Comparison of ENCODE assay signal across 24 cellular contexts in genomic region chr4:107589269-107589668, GRCh38.
"Had no signal": no experiment of that assay in that cellular context is flagged by ENCODE, and none has a peak within 500 bp of the region (broad histone marks: within the 10 kb centered on the region; RNA-seq: fewer than 3 reads in every experiment).

No MANE protein-coding gene starts in this region.

- DNase-seq: colonic mucosa; cortex of kidney; dermis blood vessel endothelial cell; dorsolateral prefrontal cortex; effector CD4-positive, alpha-beta T cell; effector CD8-positive, alpha-beta T cell; effector memory CD4-positive, alpha-beta T cell; effector memory CD8-positive, alpha-beta T cell; endodermal cell; erythroblast; esophagus squamous epithelium; foreskin fibroblast; foreskin keratinocyte; foreskin melanocyte; gastrocnemius medialis; glutamatergic neuron; head of caudate nucleus; heart left ventricle; heart right ventricle had no signal

- H3K27ac ChIP-seq: colonic mucosa, coronary artery, dorsolateral prefrontal cortex, epithelial cell of prostate, esophagus muscularis mucosa, esophagus squamous epithelium, foreskin keratinocyte, gastrocnemius medialis, gastroesophageal sphincter, heart left ventricle, heart right ventricle had no signal

- H3K4me3 ChIP-seq: colonic mucosa, coronary artery, dorsolateral prefrontal cortex, esophagus muscularis mucosa, esophagus squamous epithelium, gastrocnemius medialis, gastroesophageal sphincter, heart left ventricle, heart right ventricle had no signal

- H3K36me3 ChIP-seq: colonic mucosa, esophagus muscularis mucosa, esophagus squamous epithelium, gastrocnemius medialis, gastroesophageal sphincter, heart left ventricle, heart right ventricle had no signal

- ATAC-seq: effector memory CD8-positive, alpha-beta T cell; esophagus mucosa; foreskin keratinocyte; gastrocnemius medialis; gastroesophageal sphincter; heart left ventricle; heart right ventricle had no signal

- H3K4me1 ChIP-seq: colonic mucosa, esophagus muscularis mucosa, esophagus squamous epithelium, foreskin keratinocyte, gastrocnemius medialis, gastroesophageal sphincter, heart left ventricle, heart right ventricle had no signal

- H3K27me3 ChIP-seq: colonic mucosa, dorsolateral prefrontal cortex, esophagus muscularis mucosa, esophagus squamous epithelium, foreskin keratinocyte, gastrocnemius medialis, gastroesophageal sphincter, heart left ventricle, heart right ventricle had no signal

- H3K9me3 ChIP-seq: colonic mucosa, gastrocnemius medialis had no signal
